ENCODE assay signal across 8 cellular contexts in the genomic region with DNA sequence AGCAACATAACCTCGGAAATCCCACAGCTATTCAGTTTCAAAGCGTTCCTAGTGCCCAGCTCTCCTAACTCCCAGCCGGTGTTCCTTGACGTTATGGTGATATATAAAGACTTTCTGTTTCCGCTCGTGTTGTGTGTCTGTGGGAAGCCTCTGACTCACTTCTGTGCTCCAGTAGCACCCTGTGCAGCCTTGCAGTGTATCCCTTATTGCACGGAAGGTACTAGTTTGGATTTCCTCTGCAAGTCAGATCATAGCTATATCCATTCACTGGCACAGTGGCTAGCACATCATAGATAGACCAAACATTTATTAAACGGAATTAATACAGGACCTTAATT. TPM values are rescaled to one million over a fixed set of nuclear protein-coding genes. Genes with fewer than 3 reads are reported as not detected.
DNase-seq lines count a peak whose midpoint lies in the region; ATAC-seq and TF ChIP-seq lines count a peak whose summit lies in the region.

No MANE protein-coding gene starts in this region.

- no peak for TF ChIP-seq CTCF in epithelial cell of esophagus (IDR thresholded peaks at IDR 0.05; ENCODE audit: insufficient read depth, low read depth, low read length, missing control alignments)
- no peak for TF ChIP-seq CTCF in tibial artery (IDR thresholded peaks at IDR 0.05)

- no peaks in the 10 kb centered on the region for H3K9me3 Mint-ChIP-seq in activated CD4-positive, alpha-beta T cell treated with anti-CD3 and anti-CD28 coated beads, Interleukin-2, amount 10 ng/mL, durations not matched to agents 24 days and 14 days

- H3K27ac Mint-ChIP-seq in activated CD4-positive, alpha-beta T cell treated with anti-CD3 and anti-CD28 coated beads, Interleukin-2, amount 10 ng/mL, durations not matched to agents 24 days and 14 days, result peak overlapping the region; percentile 84

- DNase-seq in Daoy (ENCODE audit: low read depth) (peak; percentile 70), epithelial cell of esophagus (ENCODE audit: low read depth) (peak; percentile 64), tibial artery (peak in 1 of 2 donors; percentile 63), mesenteric fat pad (ENCODE audit: low spot score) (no peak)
- DNase-seq in activated CD4-positive, alpha-beta T cell treated with anti-CD3 and anti-CD28 coated beads, Interleukin-2, amount 10 ng/mL, durations not matched to agents 24 days and 14 days, result peak; percentile 71

- intact Hi-C loops in activated CD4-positive, alpha-beta T cell treated with anti-CD3 and anti-CD28 coated beads, Interleukin-2, amount 10 ng/mL, durations not matched to agents 24 days and 14 days (cut with micrococcal nuclease), result no loop called here
- intact Hi-C loops in tibial artery (cut with DNase I; ENCODE audit: low total_unique reads), result no loop called here

- peak overlapping the region; percentile 87 for H3K4me3 ChIP-seq in HUES6 (ENCODE audit: low read depth, low read length)
- H3K4me3 ChIP-seq in epithelial cell of esophagus (ENCODE audit: low read length), result peak overlapping the region; percentile 88
- H3K4me3 ChIP-seq in muscle layer of duodenum (ENCODE audit: low read depth in 1 of 2, low read length in 2 of 2), result peak overlapping the region; percentile 85 to 86
- H3K4me3 ChIP-seq in tibial artery, result peak overlapping the region; percentile 66 to 73

- no peaks in the 10 kb centered on the region for H3K36me3 Mint-ChIP-seq in activated CD4-positive, alpha-beta T cell treated with anti-CD3 and anti-CD28 coated beads, Interleukin-2, amount 10 ng/mL, durations not matched to agents 24 days and 14 days (ENCODE audit: low read depth)

- peak overlapping the region; percentile 92 for H3K9ac ChIP-seq in HUES6 (ENCODE audit: low read length)

- H3K27me3 ChIP-seq in HUES6 (ENCODE audit: control insufficient read depth, insufficient read depth, low read length) (peaks cover 4% of the 10 kb centered on the region), muscle layer of duodenum (ENCODE audit: low read depth, low read length) (no peaks in the 10 kb centered on the region), tibial artery (no peaks in the 10 kb centered on the region)

- peaks cover 16% of the 10 kb centered on the region for H3K27me3 Mint-ChIP-seq in activated CD4-positive, alpha-beta T cell treated with anti-CD3 and anti-CD28 coated beads, Interleukin-2, amount 10 ng/mL, durations not matched to agents 24 days and 14 days

- peak; percentile 36 for ATAC-seq in GM21515 (IDR thresholded peaks at IDR 0.05; ENCODE audit: unreplicated experiment)

- peaks cover 12% of the 10 kb centered on the region for H3K4me1 Mint-ChIP-seq in activated CD4-positive, alpha-beta T cell treated with anti-CD3 and anti-CD28 coated beads, Interleukin-2, amount 10 ng/mL, durations not matched to agents 24 days and 14 days

- H3K4me3 Mint-ChIP-seq in activated CD4-positive, alpha-beta T cell treated with anti-CD3 and anti-CD28 coated beads, Interleukin-2, amount 10 ng/mL, durations not matched to agents 24 days and 14 days, result peak overlapping the region; percentile 90

- no peaks in the 10 kb centered on the region for H3K4me1 ChIP-seq in HUES6 (ENCODE audit: control insufficient read depth, insufficient read depth, low read length)
- H3K4me1 ChIP-seq in muscle layer of duodenum (ENCODE audit: control insufficient read depth in 1 of 2, insufficient read depth in 2 of 2, low read length in 2 of 2), result no peaks in the 10 kb centered on the region
- H3K4me1 ChIP-seq in tibial artery, result peaks cover 0 to 12% (median 0%) of the 10 kb centered on the region in 4 donors

- H3K36me3 ChIP-seq in HUES6 (ENCODE audit: control insufficient read depth, insufficient read depth, low read length), result no peaks in the 10 kb centered on the region
- H3K36me3 ChIP-seq in muscle layer of duodenum (ENCODE audit: control insufficient read depth in 1 of 2, insufficient read depth in 2 of 2, low read length in 2 of 2), result no peaks in the 10 kb centered on the region
- no peaks in the 10 kb centered on the region for H3K36me3 ChIP-seq in tibial artery

- no peak overlapping the region for H3K27ac ChIP-seq in HUES6 (ENCODE audit: low read depth, low read length)
- peak overlapping the region; percentile 13 for H3K27ac ChIP-seq in muscle layer of duodenum (ENCODE audit: low read length)
- H3K27ac ChIP-seq in tibial artery, result peak overlapping the region; percentile 76 to 80

- H3K9me3 ChIP-seq in HUES6 (ENCODE audit: control insufficient read depth, insufficient read depth, low read depth, low read length) (no peaks in the 10 kb centered on the region), muscle layer of duodenum (ENCODE audit: control insufficient read depth in 1 of 2, low read length in 2 of 2) (no peaks in the 10 kb centered on the region), tibial artery (no peaks in the 10 kb centered on the region)

RNA-seq across cellular contexts. Expression of gene ASAH2B, which starts 0.6 kb away (rescaled TPM):
- 4.5 and 5.5 TPM in 2 replicates for total RNA-seq in Daoy (2014; rRNA removed; shearing (Covaris generic))
- 2.7 and 4.5 TPM in 2 replicates for total RNA-seq in activated CD4-positive, alpha-beta T cell treated with anti-CD3 and anti-CD28 coated beads, Interleukin-2, amount 10 ng/mL, durations not matched to agents 24 days and 14 days
- total RNA-seq in mesenteric fat pad, result 3.3 TPM
